In the genomic region with DNA sequence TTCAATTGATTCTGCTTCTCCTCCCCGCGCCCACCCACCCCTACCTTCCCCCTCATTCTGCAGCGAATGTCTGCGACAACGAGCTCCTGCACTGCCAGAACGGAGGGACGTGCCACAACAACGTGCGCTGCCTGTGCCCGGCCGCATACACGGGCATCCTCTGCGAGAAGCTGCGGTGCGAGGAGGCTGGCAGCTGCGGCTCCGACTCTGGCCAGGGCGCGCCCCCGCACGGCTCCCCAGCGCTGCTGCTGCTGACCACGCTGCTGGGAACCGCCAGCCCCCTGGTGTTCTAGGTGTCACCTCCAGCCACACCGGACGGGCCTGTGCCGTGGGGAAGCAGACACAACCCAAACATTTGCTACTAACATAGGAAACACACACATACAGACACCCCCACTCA, we compare ENCODE assay signal across 8 cellular contexts.
A peak's percentile ranks its signal among the peaks of the same experiment; 100 is the strongest.
DNase-seq lines count a peak whose midpoint lies in the region; ATAC-seq and TF ChIP-seq lines count a peak whose summit lies in the region.

No MANE protein-coding gene starts in this region.

- TF ChIP-seq POLR2A in esophagus muscularis mucosa (IDR thresholded peaks at IDR 0.05; ENCODE audit: low read depth) (no peak), suprapubic skin (IDR thresholded peaks at IDR 0.05) (no peak)

- H3K36me3 ChIP-seq in esophagus muscularis mucosa, result no peaks in the 10 kb centered on the region
- no peaks in the 10 kb centered on the region for H3K36me3 ChIP-seq in suprapubic skin

- H3K9me3 ChIP-seq in esophagus muscularis mucosa (no peaks in the 10 kb centered on the region), suprapubic skin (no peaks in the 10 kb centered on the region)

- 17% methylated on average over 5 of the region's 27 CpGs for WGBS in esophagus muscularis mucosa
- 31% methylated on average over 25 of the region's 27 CpGs for WGBS in suprapubic skin

- peak in 2 of 3 experiments; percentile 22 to 41 for DNase-seq in NCI-H1417 (lab: John Stamatoyannopoulos, UW)
- no peak for DNase-seq in NCI-H1417 treated with DMSO at 0.1 percent for 48 hours (lab: John Stamatoyannopoulos, UW)
- DNase-seq in esophagus muscularis mucosa (ENCODE audit: extremely low spot score), result no peak
- DNase-seq in suprapubic skin (ENCODE audit: low spot score in 2 of 2), result peak in 1 of 2 donors; percentile 79
- DNase-seq in pons (ENCODE audit: low spot score), result no peak
- DNase-seq in stimulated activated CD4-positive, alpha-beta T cell treated with anti-CD3 and anti-CD28 coated beads, Interleukin-2, amount 100 ng/mL, for 48 hours, result no peak
- no peak for DNase-seq in Right ventricle myocardium inferior (ENCODE audit: missing footprints)

- ATAC-seq in HG03097 (IDR thresholded peaks at IDR 0.05; ENCODE audit: low FRiP score, unreplicated experiment) (peak; percentile 87), Right ventricle myocardium inferior (no peak)

- TF ChIP-seq EP300 in esophagus muscularis mucosa (IDR thresholded peaks at IDR 0.05) (no peak), suprapubic skin (IDR thresholded peaks at IDR 0.05) (no peak)

- H3K4me1 ChIP-seq in esophagus muscularis mucosa (peaks cover 0 to 28% (median 19%) of the 10 kb centered on the region in 4 donors), suprapubic skin (peaks cover 24% of the 10 kb centered on the region)

- intact Hi-C loops in esophagus muscularis mucosa (cut with DNase I), result no loop called here
- intact Hi-C loops in Right ventricle myocardium inferior (cut with DNase I), result no loop called here

- H3K27me3 ChIP-seq in esophagus muscularis mucosa (no peaks in the 10 kb centered on the region), suprapubic skin (peaks cover 13% of the 10 kb centered on the region)

- TF ChIP-seq CTCF in esophagus muscularis mucosa (IDR thresholded peaks at IDR 0.05) (peak in 1 of 3 experiments; percentile 12), suprapubic skin (IDR thresholded peaks at IDR 0.05) (peak in 1 of 2 donors; percentile 6)

- peak overlapping the region; percentile 16 to 36 (median 30) for H3K4me3 ChIP-seq in esophagus muscularis mucosa
- H3K4me3 ChIP-seq in suprapubic skin, result peak overlapping the region; percentile 26

- H3K27ac ChIP-seq in esophagus muscularis mucosa (replicated peaks in 1 of 4), result no peak overlapping the region
- H3K27ac ChIP-seq in suprapubic skin, result no peak overlapping the region

Comparison
In these comparisons a context has a peak if more than half of its experiments do, and no peak if none do; other contexts are left out.
1. DNase-seq: peak in NCI-H1417 (2 of 3); none in NCI-H1417 treated with DMSO at 0.1 percent for 48 hours (single experiment), esophagus muscularis mucosa (single experiment), pons (single experiment), stimulated activated CD4-positive, alpha-beta T cell treated with anti-CD3 and anti-CD28 coated beads, Interleukin-2, amount 100 ng/mL, for 48 hours (0 of 2) and Right ventricle myocardium inferior (single experiment).